In the genomic region with DNA sequence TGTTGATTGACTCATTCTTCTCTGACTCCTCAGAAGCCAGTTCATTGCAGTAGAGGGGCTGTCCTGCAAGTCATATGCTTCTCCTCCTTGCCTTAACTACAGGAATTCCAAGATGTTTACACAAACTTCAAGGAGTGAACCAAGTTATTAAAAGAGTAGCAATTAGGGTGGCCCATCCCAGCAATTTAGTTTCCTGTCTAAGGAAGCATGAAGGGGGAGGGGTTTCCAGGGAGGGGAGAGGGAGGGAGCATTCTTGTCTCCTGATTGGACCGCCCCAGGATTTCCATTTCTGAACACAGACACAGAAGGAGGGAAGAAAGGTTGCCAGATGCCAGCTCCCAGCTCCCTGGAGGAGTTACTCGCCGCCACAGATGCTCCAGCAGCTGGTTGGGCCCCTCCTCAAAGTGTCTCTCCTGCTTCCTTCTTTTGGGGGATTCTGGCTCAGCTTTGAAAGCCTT, we compare ENCODE assay signal across 11 cellular contexts.
DNase-seq lines count a peak whose midpoint lies in the region; ATAC-seq and TF ChIP-seq lines count a peak whose summit lies in the region.
"Had no signal": no experiment of that assay in that cellular context is flagged by ENCODE, and none has a peak within 500 bp of the region (broad histone marks: within the 10 kb centered on the region; RNA-seq: fewer than 3 reads in every experiment).

No MANE protein-coding gene starts in this region.

- no peaks in the 10 kb centered on the region for H3K27me3 Mint-ChIP-seq in MCF 10A (ENCODE audit: insufficient read depth, unreplicated experiment)

- H3K36me3 Mint-ChIP-seq in MCF 10A (ENCODE audit: insufficient read depth, unreplicated experiment): peaks cover 4% of the 10 kb centered on the region
- H3K36me3 Mint-ChIP-seq: activated naive CD8-positive, alpha-beta T cell treated with anti-CD3 and anti-CD28 coated beads for 36 hours had no signal

- H3K27ac ChIP-seq in breast epithelium (peak overlapping the region; percentile 20 to 78), esophagus squamous epithelium (peak overlapping the region; percentile 8 to 87 (median 58)), mucosa of rectum (ENCODE audit: low read depth in 2 of 2, low read length in 2 of 2) (peak overlapping the region; percentile 23 to 46), vagina (peak overlapping the region; percentile 46)

- no peak for ATAC-seq in HG03521 (IDR thresholded peaks at IDR 0.05; ENCODE audit: unreplicated experiment)

- H3K9me3 Mint-ChIP-seq in MCF 10A (ENCODE audit: unreplicated experiment): no peaks in the 10 kb centered on the region
- H3K9me3 Mint-ChIP-seq: activated naive CD8-positive, alpha-beta T cell treated with anti-CD3 and anti-CD28 coated beads for 36 hours had no signal

- no TSS peak for BruUV-seq in MCF 10A (replicated peaks; lab: Mats Ljungman, UMichigan)

- H3K27me3 ChIP-seq in breast epithelium: no peaks in the 10 kb centered on the region
- H3K27me3 ChIP-seq in esophagus squamous epithelium: peaks cover 0 to 11% (median 0%) of the 10 kb centered on the region in 4 donors
- H3K27me3 ChIP-seq in mucosa of rectum (ENCODE audit: control insufficient read depth in 2 of 2, insufficient read depth in 2 of 2, low read length in 2 of 2): no peaks in the 10 kb centered on the region
- no peaks in the 10 kb centered on the region for H3K27me3 ChIP-seq in vagina

- CTCF ChIA-PET in MCF 10A (lab: Yijun Ruan, JAX): no interaction called here

- intact Hi-C loops in breast epithelium (cut with DNase I; ENCODE audit: low total_unique reads) (no loop called here), MCF 10A (cut with micrococcal nuclease) (no loop called here), esophagus squamous epithelium (cut with DNase I) (no loop called here), vagina (cut with DNase I) (loop anchor here (5.0 to 10.0 kb wide), 2 partner anchors 60 to 93 kb away; no protein-coding TSS in a partner anchor)

- H3K4me3 ChIP-seq in breast epithelium (no peak overlapping the region), esophagus squamous epithelium (no peak overlapping the region), mucosa of rectum (ENCODE audit: low read length in 2 of 2) (no peak overlapping the region), vagina (no peak overlapping the region)

- DNase-seq in breast epithelium (ENCODE audit: low spot score in 2 of 2): no peak
- DNase-seq in MCF 10A (ENCODE audit: unreplicated experiment): no peak
- DNase-seq in esophagus squamous epithelium (lab: John Stamatoyannopoulos, UW): no peak
- no peak for DNase-seq in vagina (ENCODE audit: extremely low spot score in 2 of 2)
- DNase-seq in foreskin melanocyte: no peak
- DNase-seq in activated naive CD4-positive, alpha-beta T cell treated with anti-CD3 and anti-CD28 coated beads, Interleukin-2, amount 50 U/mL, for 16 hours: no peak
- DNase-seq: 8988T; activated naive CD8-positive, alpha-beta T cell treated with anti-CD3 and anti-CD28 coated beads for 36 hours; nucleus accumbens had no signal

- H3K4me1 ChIP-seq in breast epithelium: no peaks in the 10 kb centered on the region
- H3K4me1 ChIP-seq in esophagus squamous epithelium: peaks cover 0 to 20% (median 12%) of the 10 kb centered on the region in 3 donors
- no peaks in the 10 kb centered on the region for H3K4me1 ChIP-seq in mucosa of rectum (ENCODE audit: control insufficient read depth in 2 of 2, insufficient read depth in 2 of 2, low read length in 2 of 2)
- H3K4me1 ChIP-seq in vagina: peaks cover 28% of the 10 kb centered on the region

- H3K4me3 Mint-ChIP-seq in MCF 10A (ENCODE audit: unreplicated experiment): no peak overlapping the region
- H3K4me3 Mint-ChIP-seq: activated naive CD8-positive, alpha-beta T cell treated with anti-CD3 and anti-CD28 coated beads for 36 hours had no signal

- peaks cover 7% of the 10 kb centered on the region for H3K4me1 Mint-ChIP-seq in MCF 10A (ENCODE audit: insufficient read depth, unreplicated experiment)

- no peak overlapping the region for H3K27ac Mint-ChIP-seq in MCF 10A (ENCODE audit: low read depth, unreplicated experiment)
- H3K27ac Mint-ChIP-seq: activated naive CD8-positive, alpha-beta T cell treated with anti-CD3 and anti-CD28 coated beads for 36 hours had no signal

- no peaks in the 10 kb centered on the region for H3K9me3 ChIP-seq in breast epithelium
- H3K9me3 ChIP-seq in esophagus squamous epithelium: no peaks in the 10 kb centered on the region
- no peaks in the 10 kb centered on the region for H3K9me3 ChIP-seq in mucosa of rectum (ENCODE audit: control insufficient read depth in 2 of 2, low read length in 2 of 2)
- no peaks in the 10 kb centered on the region for H3K9me3 ChIP-seq in vagina

- TF ChIP-seq CTCF in breast epithelium (IDR thresholded peaks at IDR 0.05) (no peak), MCF 10A (IDR thresholded peaks at IDR 0.05; ENCODE audit: unreplicated experiment) (no peak), esophagus squamous epithelium (IDR thresholded peaks at IDR 0.05) (no peak), vagina (IDR thresholded peaks at IDR 0.05) (no peak)

- 46 to 55% methylated on average over 3 of the region's 3 CpGs for WGBS in esophagus squamous epithelium, 2 donors

- no peak for TF ChIP-seq POLR2A in breast epithelium (IDR thresholded peaks at IDR 0.05)
- no peak for TF ChIP-seq POLR2A in esophagus squamous epithelium (IDR thresholded peaks at IDR 0.05)
- no peak for TF ChIP-seq POLR2A in vagina (IDR thresholded peaks at IDR 0.05)

- POLR2A ChIA-PET in MCF 10A (lab: Yijun Ruan, JAX): no interaction called here

- no peak overlapping the region for H3K9ac ChIP-seq in mucosa of rectum (ENCODE audit: low read depth in 1 of 2, low read length in 2 of 2)

- H3K36me3 ChIP-seq in breast epithelium: no peaks in the 10 kb centered on the region
- no peaks in the 10 kb centered on the region for H3K36me3 ChIP-seq in esophagus squamous epithelium
- H3K36me3 ChIP-seq in mucosa of rectum (ENCODE audit: control insufficient read depth in 2 of 2, insufficient read depth in 2 of 2, low read length in 2 of 2): no peaks in the 10 kb centered on the region
- no peaks in the 10 kb centered on the region for H3K36me3 ChIP-seq in vagina
